In genomic region chr1:63831409-63831808, GRCh38 we compare ENCODE assay signal across 1 cellular context.
TF ChIP-seq lines count a peak whose summit lies in the region.

No MANE protein-coding gene starts in this region.

TF ChIP-seq in H1, 55 proteins besides CTCF, POLR2A, EP300 and RAD21:
- no peak for TF ChIP-seq ZNF274 (IDR thresholded peaks at IDR 0.05; ENCODE audit: borderline replicate concordance, extremely low read depth, low read length)
- no peak for TF ChIP-seq POU5F1 (IDR thresholded peaks at IDR 0.05; ENCODE audit: low read depth, low read length)
- no peak for TF ChIP-seq SIN3A (conservative IDR thresholded peaks at IDR 0.05 in 1 of 2, IDR thresholded peaks at IDR 0.05 in 1 of 2; ENCODE audit: low read depth in 1 of 2, low read length in 2 of 2)
- TF ChIP-seq NRF1 (IDR thresholded peaks at IDR 0.05; ENCODE audit: low read depth, low read length): no peak
- TF ChIP-seq RBBP5 (IDR thresholded peaks at IDR 0.05; ENCODE audit: borderline replicate concordance, low read depth, low read length): no peak
- no peak for TF ChIP-seq BRCA1 (IDR thresholded peaks at IDR 0.05; ENCODE audit: low read depth, low read length)
- no peak for TF ChIP-seq SRF (IDR thresholded peaks at IDR 0.05; ENCODE audit: low read depth, low read length)
- no peak for TF ChIP-seq FOSL1 (IDR thresholded peaks at IDR 0.05; ENCODE audit: insufficient read depth, low read depth, low read length)
- no peak for TF ChIP-seq KDM5A (IDR thresholded peaks at IDR 0.05; ENCODE audit: low read length)
- TF ChIP-seq HDAC2 (IDR thresholded peaks at IDR 0.05; ENCODE audit: borderline replicate concordance in 1 of 2, low read depth in 2 of 2, low read length in 2 of 2): no peak
- no peak for TF ChIP-seq KDM4A (IDR thresholded peaks at IDR 0.05; ENCODE audit: low read depth, low read length, severe bottlenecking)
- no peak for TF ChIP-seq MAFK (IDR thresholded peaks at IDR 0.05; ENCODE audit: low read depth, low read length)
- no peak for TF ChIP-seq TAF1 (IDR thresholded peaks at IDR 0.05; ENCODE audit: low read depth, low read length)
- no peak for TF ChIP-seq HDAC6 (IDR thresholded peaks at IDR 0.05; ENCODE audit: low read depth, low read length)
- TF ChIP-seq POLR2AphosphoS5 (IDR thresholded peaks at IDR 0.05; ENCODE audit: low read depth, low read length): no peak
- TF ChIP-seq TBP (IDR thresholded peaks at IDR 0.05; ENCODE audit: low read depth, low read length): no peak
- TF ChIP-seq RNF2 (IDR thresholded peaks at IDR 0.05; ENCODE audit: borderline replicate concordance, low read depth, low read length, missing control alignments, poor library complexity, severe bottlenecking): no peak
- TF ChIP-seq CTBP2 (IDR thresholded peaks at IDR 0.05; ENCODE audit: borderline replicate concordance, insufficient read depth, insufficient read length, low read length): no peak
- no peak for TF ChIP-seq TCF12 (IDR thresholded peaks at IDR 0.05; ENCODE audit: low read depth, low read length)
